Comparison of ENCODE assay signal across 20 cellular contexts in genomic region chr2:19841918-19842693, GRCh38.
"Had no signal": no experiment of that assay in that cellular context is flagged by ENCODE, and none has a peak within 500 bp of the region (broad histone marks: within the 10 kb centered on the region; RNA-seq: fewer than 3 reads in every experiment).

No MANE protein-coding gene starts in this region.

- H3K27ac ChIP-seq: dorsolateral prefrontal cortex, gastrocnemius medialis, ovary, spleen, testis, tibial nerve had no signal

- DNase-seq: central memory CD4-positive, alpha-beta T cell; cortex of kidney; effector memory CD4-positive, alpha-beta T cell; gastrocnemius medialis; left cardiac atrium; left ventricle myocardium superior; mucosa of descending colon; naive thymus-derived CD8-positive, alpha-beta T cell; ovary; spleen; stimulated activated CD4-positive, alpha-beta T cell treated with anti-CD3 and anti-CD28 coated beads, Interleukin-15, amount 100 ng/mL, for 24 hours; stimulated activated CD4-positive, alpha-beta T cell treated with anti-CD3 and anti-CD28 coated beads, Interleukin-1b, Interleukin-23, amount 100 ng/mL, for 48 hours; stimulated activated CD4-positive, alpha-beta T cell treated with anti-CD3 and anti-CD28 coated beads, Interleukin-4, amount 100 ng/mL, for 24 hours; stimulated activated naive CD8-positive, alpha-beta T cell treated with anti-CD3 and anti-CD28 coated beads, Interleukin-15, amount 100 ng/mL, for 72 hours; testis had no signal

- H3K9me3 ChIP-seq: gastrocnemius medialis, mucosa of descending colon, ovary, spleen, testis, tibial nerve had no signal

- H3K4me1 ChIP-seq: gastrocnemius medialis, spleen, testis, tibial nerve had no signal

- H3K36me3 ChIP-seq: gastrocnemius medialis, ovary, spleen, tibial nerve had no signal

- ATAC-seq: esophagus mucosa; gastrocnemius medialis; left cardiac atrium; left ventricle myocardium superior; mucosa of descending colon; naive thymus-derived CD8-positive, alpha-beta T cell; sciatic nerve; stimulated activated memory B cell treated with anti-CD40 and anti-IgM and Interleukin-4, amounts not matched to agents 10 μg/mL and 1 μg/mL and 100 μg/mL, for 72 hours; stimulated activated naive CD8-positive, alpha-beta T cell treated with anti-CD3 and anti-CD28 coated beads, Interleukin-15, amount 100 ng/mL, for 72 hours had no signal

- H3K27me3 ChIP-seq: gastrocnemius medialis, ovary, testis, tibial nerve had no signal

- H3K4me3 ChIP-seq: dorsolateral prefrontal cortex, gastrocnemius medialis, mucosa of descending colon, ovary, spleen, testis, tibial nerve had no signal
